Comparison of ENCODE assay signal across 1 cellular context in genomic region chr10:26380815-26381214, GRCh38.
TF ChIP-seq lines count a peak whose summit lies in the region.

No MANE protein-coding gene starts in this region.

TF ChIP-seq in K562, 482 proteins besides CTCF, POLR2A, EP300 and RAD21 (continued from another document):
- TF ChIP-seq ZKSCAN3 (CRISPR knock-in tag; IDR thresholded peaks at IDR 0.05) (no peak), DMBX1 (CRISPR knock-in tag; IDR thresholded peaks at IDR 0.05; ENCODE audit: borderline replicate concordance) (peak; percentile 23; the same call in 1 of the 2 replicates), KHSRP (IDR thresholded peaks at IDR 0.05) (no peak), GABPB2 (CRISPR knock-in tag; conservative IDR thresholded peaks at IDR 0.05) (no peak), HDAC3 (IDR thresholded peaks at IDR 0.05; ENCODE audit: borderline replicate concordance, partially characterized antibody) (no peak), SRSF7 (optimal IDR thresholded peaks at IDR 0.05; ENCODE audit: low read depth, low read length) (no peak), HMBOX1 (IDR thresholded peaks at IDR 0.05) (no peak), NCOR1 (IDR thresholded peaks at IDR 0.05) (peak; percentile 19; the same call in 1 of the 2 replicates), PPARD (CRISPR knock-in tag; IDR thresholded peaks at IDR 0.05) (no peak), RBM25 (IDR thresholded peaks at IDR 0.05; ENCODE audit: low read depth, low read length, severe bottlenecking) (no peak), MAFG (tag; conservative IDR thresholded peaks at IDR 0.05) (peak; percentile 69), MAFF (IDR thresholded peaks at IDR 0.05; ENCODE audit: low read length) (peak; percentile 34; the same call in 1 of the 2 replicates)
- TF ChIP-seq, protein P1, sequence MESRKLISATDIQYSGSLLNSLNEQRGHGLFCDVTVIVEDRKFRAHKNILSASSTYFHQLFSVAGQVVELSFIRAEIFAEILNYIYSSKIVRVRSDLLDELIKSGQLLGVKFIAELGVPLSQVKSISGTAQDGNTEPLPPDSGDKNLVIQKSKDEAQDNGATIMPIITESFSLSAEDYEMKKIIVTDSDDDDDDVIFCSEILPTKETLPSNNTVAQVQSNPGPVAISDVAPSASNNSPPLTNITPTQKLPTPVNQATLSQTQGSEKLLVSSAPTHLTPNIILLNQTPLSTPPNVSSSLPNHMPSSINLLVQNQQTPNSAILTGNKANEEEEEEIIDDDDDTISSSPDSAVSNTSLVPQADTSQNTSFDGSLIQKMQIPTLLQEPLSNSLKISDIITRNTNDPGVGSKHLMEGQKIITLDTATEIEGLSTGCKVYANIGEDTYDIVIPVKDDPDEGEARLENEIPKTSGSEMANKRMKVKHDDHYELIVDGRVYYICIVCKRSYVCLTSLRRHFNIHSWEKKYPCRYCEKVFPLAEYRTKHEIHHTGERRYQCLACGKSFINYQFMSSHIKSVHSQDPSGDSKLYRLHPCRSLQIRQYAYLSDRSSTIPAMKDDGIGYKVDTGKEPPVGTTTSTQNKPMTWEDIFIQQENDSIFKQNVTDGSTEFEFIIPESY (CRISPR knock-in tag; IDR thresholded peaks at IDR 0.05), result no peak
TF ChIP-seq in K562: peak in this region for 16.
